In the genomic region with DNA sequence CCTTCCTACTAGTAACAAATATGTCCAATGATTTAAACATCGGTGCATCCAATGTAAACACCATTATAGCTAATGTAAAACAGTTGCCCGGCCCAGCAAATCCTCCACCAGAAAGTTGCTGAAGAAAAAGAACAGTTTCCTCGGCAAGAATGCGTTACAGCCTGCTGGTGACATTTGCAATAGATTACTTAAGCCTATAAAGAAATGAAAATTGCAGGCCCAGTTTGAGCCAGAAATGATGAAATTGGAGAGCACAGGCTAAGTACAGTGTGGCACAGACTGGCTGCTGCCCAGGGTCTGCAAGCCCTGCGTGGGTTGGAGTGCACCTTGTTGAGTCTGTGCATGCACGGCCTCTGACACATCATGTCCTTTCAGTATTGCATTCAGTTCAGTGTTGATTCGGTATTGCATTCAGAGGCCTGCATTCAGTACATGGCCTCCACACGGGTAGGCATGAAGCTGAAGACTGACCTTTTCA, we compare ENCODE assay signal across 2 cellular contexts.
TF ChIP-seq lines count a peak whose summit lies in the region.

No MANE protein-coding gene starts in this region.

TF ChIP-seq in SK-N-SH treated with all-trans-retinoic acid at 6 μM for 48 hours, 23 proteins besides CTCF, POLR2A, EP300 and RAD21:
- TF ChIP-seq, protein P1, sequence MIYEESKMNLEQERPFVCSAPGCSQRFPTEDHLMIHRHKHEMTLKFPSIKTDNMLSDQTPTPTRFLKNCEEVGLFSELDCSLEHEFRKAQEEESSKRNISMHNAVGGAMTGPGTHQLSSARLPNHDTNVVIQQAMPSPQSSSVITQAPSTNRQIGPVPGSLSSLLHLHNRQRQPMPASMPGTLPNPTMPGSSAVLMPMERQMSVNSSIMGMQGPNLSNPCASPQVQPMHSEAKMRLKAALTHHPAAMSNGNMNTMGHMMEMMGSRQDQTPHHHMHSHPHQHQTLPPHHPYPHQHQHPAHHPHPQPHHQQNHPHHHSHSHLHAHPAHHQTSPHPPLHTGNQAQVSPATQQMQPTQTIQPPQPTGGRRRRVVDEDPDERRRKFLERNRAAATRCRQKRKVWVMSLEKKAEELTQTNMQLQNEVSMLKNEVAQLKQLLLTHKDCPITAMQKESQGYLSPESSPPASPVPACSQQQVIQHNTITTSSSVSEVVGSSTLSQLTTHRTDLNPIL (CRISPR knock-in tag; IDR thresholded peaks at IDR 0.05; ENCODE audit: low read depth) = no peak
- TF ChIP-seq, protein P2, sequence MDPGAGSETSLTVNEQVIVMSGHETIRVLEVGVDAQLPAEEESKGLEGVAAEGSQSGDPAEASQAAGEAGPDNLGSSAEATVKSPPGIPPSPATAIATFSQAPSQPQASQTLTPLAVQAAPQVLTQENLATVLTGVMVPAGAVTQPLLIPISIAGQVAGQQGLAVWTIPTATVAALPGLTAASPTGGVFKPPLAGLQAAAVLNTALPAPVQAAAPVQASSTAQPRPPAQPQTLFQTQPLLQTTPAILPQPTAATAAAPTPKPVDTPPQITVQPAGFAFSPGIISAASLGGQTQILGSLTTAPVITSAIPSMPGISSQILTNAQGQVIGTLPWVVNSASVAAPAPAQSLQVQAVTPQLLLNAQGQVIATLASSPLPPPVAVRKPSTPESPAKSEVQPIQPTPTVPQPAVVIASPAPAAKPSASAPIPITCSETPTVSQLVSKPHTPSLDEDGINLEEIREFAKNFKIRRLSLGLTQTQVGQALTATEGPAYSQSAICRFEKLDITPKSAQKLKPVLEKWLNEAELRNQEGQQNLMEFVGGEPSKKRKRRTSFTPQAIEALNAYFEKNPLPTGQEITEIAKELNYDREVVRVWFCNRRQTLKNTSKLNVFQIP (CRISPR knock-in tag; IDR thresholded peaks at IDR 0.05; ENCODE audit: borderline replicate concordance, low read depth) = no peak
- no peak for TF ChIP-seq GLIS3 (CRISPR knock-in tag; IDR thresholded peaks at IDR 0.05)
- no peak for TF ChIP-seq PPARA (CRISPR knock-in tag; IDR thresholded peaks at IDR 0.05; ENCODE audit: borderline replicate concordance)
- no peak for TF ChIP-seq ZFP30 (CRISPR knock-in tag; IDR thresholded peaks at IDR 0.05)
- TF ChIP-seq ZNF70 (CRISPR knock-in tag; IDR thresholded peaks at IDR 0.05) = no peak
- TF ChIP-seq, protein P3, sequence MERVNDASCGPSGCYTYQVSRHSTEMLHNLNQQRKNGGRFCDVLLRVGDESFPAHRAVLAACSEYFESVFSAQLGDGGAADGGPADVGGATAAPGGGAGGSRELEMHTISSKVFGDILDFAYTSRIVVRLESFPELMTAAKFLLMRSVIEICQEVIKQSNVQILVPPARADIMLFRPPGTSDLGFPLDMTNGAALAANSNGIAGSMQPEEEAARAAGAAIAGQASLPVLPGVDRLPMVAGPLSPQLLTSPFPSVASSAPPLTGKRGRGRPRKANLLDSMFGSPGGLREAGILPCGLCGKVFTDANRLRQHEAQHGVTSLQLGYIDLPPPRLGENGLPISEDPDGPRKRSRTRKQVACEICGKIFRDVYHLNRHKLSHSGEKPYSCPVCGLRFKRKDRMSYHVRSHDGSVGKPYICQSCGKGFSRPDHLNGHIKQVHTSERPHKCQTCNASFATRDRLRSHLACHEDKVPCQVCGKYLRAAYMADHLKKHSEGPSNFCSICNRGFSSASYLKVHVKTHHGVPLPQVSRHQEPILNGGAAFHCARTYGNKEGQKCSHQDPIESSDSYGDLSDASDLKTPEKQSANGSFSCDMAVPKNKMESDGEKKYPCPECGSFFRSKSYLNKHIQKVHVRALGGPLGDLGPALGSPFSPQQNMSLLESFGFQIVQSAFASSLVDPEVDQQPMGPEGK (CRISPR knock-in tag; IDR thresholded peaks at IDR 0.05; ENCODE audit: borderline replicate concordance) = no peak
- TF ChIP-seq ZNF565 (CRISPR knock-in tag; conservative IDR thresholded peaks at IDR 0.05; ENCODE audit: low read depth) = no peak
- TF ChIP-seq, protein P4, sequence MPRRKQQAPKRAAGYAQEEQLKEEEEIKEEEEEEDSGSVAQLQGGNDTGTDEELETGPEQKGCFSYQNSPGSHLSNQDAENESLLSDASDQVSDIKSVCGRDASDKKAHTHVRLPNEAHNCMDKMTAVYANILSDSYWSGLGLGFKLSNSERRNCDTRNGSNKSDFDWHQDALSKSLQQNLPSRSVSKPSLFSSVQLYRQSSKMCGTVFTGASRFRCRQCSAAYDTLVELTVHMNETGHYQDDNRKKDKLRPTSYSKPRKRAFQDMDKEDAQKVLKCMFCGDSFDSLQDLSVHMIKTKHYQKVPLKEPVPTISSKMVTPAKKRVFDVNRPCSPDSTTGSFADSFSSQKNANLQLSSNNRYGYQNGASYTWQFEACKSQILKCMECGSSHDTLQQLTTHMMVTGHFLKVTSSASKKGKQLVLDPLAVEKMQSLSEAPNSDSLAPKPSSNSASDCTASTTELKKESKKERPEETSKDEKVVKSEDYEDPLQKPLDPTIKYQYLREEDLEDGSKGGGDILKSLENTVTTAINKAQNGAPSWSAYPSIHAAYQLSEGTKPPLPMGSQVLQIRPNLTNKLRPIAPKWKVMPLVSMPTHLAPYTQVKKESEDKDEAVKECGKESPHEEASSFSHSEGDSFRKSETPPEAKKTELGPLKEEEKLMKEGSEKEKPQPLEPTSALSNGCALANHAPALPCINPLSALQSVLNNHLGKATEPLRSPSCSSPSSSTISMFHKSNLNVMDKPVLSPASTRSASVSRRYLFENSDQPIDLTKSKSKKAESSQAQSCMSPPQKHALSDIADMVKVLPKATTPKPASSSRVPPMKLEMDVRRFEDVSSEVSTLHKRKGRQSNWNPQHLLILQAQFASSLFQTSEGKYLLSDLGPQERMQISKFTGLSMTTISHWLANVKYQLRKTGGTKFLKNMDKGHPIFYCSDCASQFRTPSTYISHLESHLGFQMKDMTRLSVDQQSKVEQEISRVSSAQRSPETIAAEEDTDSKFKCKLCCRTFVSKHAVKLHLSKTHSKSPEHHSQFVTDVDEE (CRISPR knock-in tag; IDR thresholded peaks at IDR 0.05) = no peak
- no peak for TF ChIP-seq BACH2 (CRISPR knock-in tag; IDR thresholded peaks at IDR 0.05; ENCODE audit: borderline replicate concordance)
- TF ChIP-seq OSR1 (CRISPR knock-in tag; IDR thresholded peaks at IDR 0.05) = no peak
- TF ChIP-seq TCF4 (CRISPR knock-in tag; IDR thresholded peaks at IDR 0.05; ENCODE audit: borderline replicate concordance) = no peak

TF ChIP-seq in SK-N-SH, 30 proteins besides CTCF, POLR2A, EP300 and RAD21:
- no peak for TF ChIP-seq GABPA (IDR thresholded peaks at IDR 0.05; ENCODE audit: low read depth)
- TF ChIP-seq, protein P5, sequence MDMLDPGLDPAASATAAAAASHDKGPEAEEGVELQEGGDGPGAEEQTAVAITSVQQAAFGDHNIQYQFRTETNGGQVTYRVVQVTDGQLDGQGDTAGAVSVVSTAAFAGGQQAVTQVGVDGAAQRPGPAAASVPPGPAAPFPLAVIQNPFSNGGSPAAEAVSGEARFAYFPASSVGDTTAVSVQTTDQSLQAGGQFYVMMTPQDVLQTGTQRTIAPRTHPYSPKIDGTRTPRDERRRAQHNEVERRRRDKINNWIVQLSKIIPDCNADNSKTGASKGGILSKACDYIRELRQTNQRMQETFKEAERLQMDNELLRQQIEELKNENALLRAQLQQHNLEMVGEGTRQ (IDR thresholded peaks at IDR 0.05; ENCODE audit: borderline replicate concordance, low read depth, low read length) = no peak
TF ChIP-seq in SK-N-SH: peak in this region for 0.
